Comparison of ENCODE assay signal across 10 cellular contexts in the genomic region with DNA sequence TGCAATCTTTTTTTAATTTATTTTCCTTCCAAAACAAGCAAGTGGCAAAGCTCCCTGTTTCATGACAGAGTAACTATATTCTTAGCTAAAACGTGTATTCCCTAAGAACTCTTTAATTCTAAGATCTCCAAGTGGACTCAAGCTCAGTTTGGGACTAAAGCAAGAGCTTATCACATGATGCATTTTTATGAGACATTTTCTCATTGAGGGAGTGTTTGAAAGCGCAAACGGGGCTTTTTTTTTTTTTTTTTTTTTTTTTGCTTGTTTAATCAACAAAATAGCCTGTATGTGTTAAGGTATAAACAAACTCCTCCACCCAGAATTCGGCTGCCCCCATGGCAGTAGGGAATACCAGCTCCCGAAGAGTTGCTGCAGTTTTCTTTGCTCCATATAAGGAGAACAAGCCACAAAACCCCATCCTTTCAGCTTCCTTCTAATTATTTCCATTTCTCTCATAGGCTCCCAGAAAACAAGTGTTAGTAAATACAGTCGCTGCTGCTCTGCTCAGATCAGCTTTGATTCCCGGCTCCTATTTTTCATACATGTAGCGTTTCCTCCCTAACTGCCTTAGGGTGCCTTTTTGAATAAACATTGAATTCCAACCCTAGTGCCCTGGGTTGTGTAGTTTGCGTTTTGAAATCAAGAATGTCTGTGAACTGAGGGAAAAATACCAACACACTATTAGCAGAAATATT. TPM values are rescaled to one million over a fixed set of nuclear protein-coding genes. Genes with fewer than 3 reads are reported as not detected.
DNase-seq lines count a peak whose midpoint lies in the region; ATAC-seq and TF ChIP-seq lines count a peak whose summit lies in the region.
"Had no signal": no experiment of that assay in that cellular context is flagged by ENCODE, and none has a peak within 500 bp of the region (broad histone marks: within the 10 kb centered on the region; RNA-seq: fewer than 3 reads in every experiment).

No MANE protein-coding gene starts in this region.

- peaks cover 30% of the 10 kb centered on the region for H3K4me1 Mint-ChIP-seq in neural crest cell
- H3K4me1 Mint-ChIP-seq in stimulated activated effector memory CD8-positive, alpha-beta T cell treated with anti-CD3 and anti-CD28 coated beads, Interleukin-12 subunit alpha, Interleukin-12 subunit beta, amount 100 ng/mL, for 72 hours: no peaks in the 10 kb centered on the region
- H3K4me1 Mint-ChIP-seq: activated naive CD4-positive, alpha-beta T cell treated with anti-CD3 and anti-CD28 coated beads, Interleukin-2, amount 10 ng/mL, durations not matched to agents 7 days and 5 days had no signal

- no peaks in the 10 kb centered on the region for H3K36me3 Mint-ChIP-seq in neural crest cell (ENCODE audit: low read depth)
- H3K36me3 Mint-ChIP-seq in stimulated activated effector memory CD8-positive, alpha-beta T cell treated with anti-CD3 and anti-CD28 coated beads, Interleukin-12 subunit alpha, Interleukin-12 subunit beta, amount 100 ng/mL, for 72 hours: no peaks in the 10 kb centered on the region
- H3K36me3 Mint-ChIP-seq: activated naive CD4-positive, alpha-beta T cell treated with anti-CD3 and anti-CD28 coated beads, Interleukin-2, amount 10 ng/mL, durations not matched to agents 7 days and 5 days had no signal

- no peak overlapping the region for H3K27ac Mint-ChIP-seq in neural crest cell (ENCODE audit: unreplicated experiment)
- no peak overlapping the region for H3K27ac Mint-ChIP-seq in stimulated activated effector memory CD8-positive, alpha-beta T cell treated with anti-CD3 and anti-CD28 coated beads, Interleukin-12 subunit alpha, Interleukin-12 subunit beta, amount 100 ng/mL, for 72 hours
- H3K27ac Mint-ChIP-seq: activated naive CD4-positive, alpha-beta T cell treated with anti-CD3 and anti-CD28 coated beads, Interleukin-2, amount 10 ng/mL, durations not matched to agents 7 days and 5 days; T-helper 2 cell treated with Interferon-gamma antibody and Interleukin-4, amounts not matched to agents 5 μg/mL and 100 μg/mL, for 36 hours had no signal

- H3K9me3 Mint-ChIP-seq in neural crest cell: no peaks in the 10 kb centered on the region
- H3K9me3 Mint-ChIP-seq in stimulated activated effector memory CD8-positive, alpha-beta T cell treated with anti-CD3 and anti-CD28 coated beads, Interleukin-12 subunit alpha, Interleukin-12 subunit beta, amount 100 ng/mL, for 72 hours: no peaks in the 10 kb centered on the region
- H3K9me3 Mint-ChIP-seq: activated naive CD4-positive, alpha-beta T cell treated with anti-CD3 and anti-CD28 coated beads, Interleukin-2, amount 10 ng/mL, durations not matched to agents 7 days and 5 days; T-helper 2 cell treated with Interferon-gamma antibody and Interleukin-4, amounts not matched to agents 5 μg/mL and 100 μg/mL, for 36 hours had no signal

- peak overlapping the region; percentile 81 for H3K4me3 ChIP-seq in ACC112 (ENCODE audit: low read depth, low read length)
- H3K4me3 ChIP-seq in Peyer's patch: peak overlapping the region in 3 of 4 donors; percentile 31 to 61 (median 59)
- H3K4me3 ChIP-seq in foreskin fibroblast (ENCODE audit: low read depth in 1 of 2, low read length in 2 of 2): peak overlapping the region; percentile 50 to 68

- H3K4me3 Mint-ChIP-seq in neural crest cell: peak overlapping the region; percentile 82
- H3K4me3 Mint-ChIP-seq in stimulated activated effector memory CD8-positive, alpha-beta T cell treated with anti-CD3 and anti-CD28 coated beads, Interleukin-12 subunit alpha, Interleukin-12 subunit beta, amount 100 ng/mL, for 72 hours: no peak overlapping the region
- H3K4me3 Mint-ChIP-seq: activated naive CD4-positive, alpha-beta T cell treated with anti-CD3 and anti-CD28 coated beads, Interleukin-2, amount 10 ng/mL, durations not matched to agents 7 days and 5 days; T-helper 2 cell treated with Interferon-gamma antibody and Interleukin-4, amounts not matched to agents 5 μg/mL and 100 μg/mL, for 36 hours had no signal

- H3K27me3 ChIP-seq in ACC112 (ENCODE audit: insufficient read depth, low read length) (0 out of 2 replicates have a peak, but pooled peaks cover 4% of the 10 kb centered on the region), Peyer's patch (no peaks in the 10 kb centered on the region)

- no peak for DNase-seq in Peyer's patch
- DNase-seq in foreskin fibroblast: peak in 1 of 2 donors; percentile 47
- no peak for DNase-seq in neural crest cell (ENCODE audit: low read depth, low spot score)
- DNase-seq in T-helper 1 cell: no peak
- DNase-seq in SW 1271 (lab: John Stamatoyannopoulos, UW): no peak
- no peak for DNase-seq in NCI-H2107 (lab: John Stamatoyannopoulos, UW)
- no peak for DNase-seq in stimulated activated effector memory CD8-positive, alpha-beta T cell treated with anti-CD3 and anti-CD28 coated beads, Interleukin-12 subunit alpha, Interleukin-12 subunit beta, amount 100 ng/mL, for 72 hours (ENCODE audit: low spot score in 2 of 2)
- DNase-seq: activated naive CD4-positive, alpha-beta T cell treated with anti-CD3 and anti-CD28 coated beads, Interleukin-2, amount 10 ng/mL, durations not matched to agents 7 days and 5 days had no signal

- H3K9me3 ChIP-seq in Peyer's patch: no peaks in the 10 kb centered on the region

- H3K27me3 Mint-ChIP-seq in neural crest cell (ENCODE audit: low read depth): peaks cover 8% of the 10 kb centered on the region

- no peaks in the 10 kb centered on the region for H3K79me2 ChIP-seq in ACC112 (ENCODE audit: control insufficient read depth, insufficient read depth, low read length, unreplicated experiment)

- H3K36me3 ChIP-seq in ACC112 (ENCODE audit: insufficient read depth, low read length) (no peaks in the 10 kb centered on the region), Peyer's patch (no peaks in the 10 kb centered on the region)

- H3K4me1 ChIP-seq in ACC112 (ENCODE audit: control insufficient read depth, insufficient read depth, low read length, unreplicated experiment): peaks cover 3% of the 10 kb centered on the region
- H3K4me1 ChIP-seq in Peyer's patch: peaks cover 0 to 4% (median 0%) of the 10 kb centered on the region in 4 donors

- H2AFZ ChIP-seq in ACC112 (ENCODE audit: low read length, unreplicated experiment): peak overlapping the region; percentile 73

- no peak for TF ChIP-seq POLR2A in Peyer's patch (IDR thresholded peaks at IDR 0.05)

- TF ChIP-seq CTCF in Peyer's patch (IDR thresholded peaks at IDR 0.05) (no peak), foreskin fibroblast (IDR thresholded peaks at IDR 0.05; ENCODE audit: low read depth, low read length) (no peak), neural crest cell (conservative IDR thresholded peaks at IDR 0.05) (no peak)

- H3K27ac ChIP-seq in ACC112 (ENCODE audit: low read depth, low read length) (no peak overlapping the region), Peyer's patch (peak overlapping the region in 2 of 4 donors; percentile 57 to 78)

- no peak for ATAC-seq in stimulated activated effector memory CD8-positive, alpha-beta T cell treated with anti-CD3 and anti-CD28 coated beads, Interleukin-12 subunit alpha, Interleukin-12 subunit beta, amount 100 ng/mL, for 72 hours

RNA-seq across cellular contexts. Expression of gene PPARGC1A, which starts 0.7 kb away (rescaled TPM):
- total RNA-seq in Peyer's patch (100 to 1,000 TPM in 1 of 4 donors, 10 to 100 TPM in 3; 53.6 to 106 (median 66.0) TPM), neural crest cell (2.2 and 2.8 TPM in 2 replicates)

Comparison
In these comparisons a context has a peak if more than half of its experiments do, and no peak if none do; other contexts are left out.
1. RNA of gene PPARGC1A, which starts 0.7 kb away (total RNA-seq): 53.6 to 106 TPM in Peyer's patch; 2.2 to 2.8 TPM in neural crest cell; every median in the first group is over 10 times any median in the second.
2. Peak in every context shown above with its lines, with median percentiles within 50 percentile points of each other: H3K4me3 ChIP-seq.